Comparison of ENCODE assay signal across 3 cellular contexts in the genomic region with DNA sequence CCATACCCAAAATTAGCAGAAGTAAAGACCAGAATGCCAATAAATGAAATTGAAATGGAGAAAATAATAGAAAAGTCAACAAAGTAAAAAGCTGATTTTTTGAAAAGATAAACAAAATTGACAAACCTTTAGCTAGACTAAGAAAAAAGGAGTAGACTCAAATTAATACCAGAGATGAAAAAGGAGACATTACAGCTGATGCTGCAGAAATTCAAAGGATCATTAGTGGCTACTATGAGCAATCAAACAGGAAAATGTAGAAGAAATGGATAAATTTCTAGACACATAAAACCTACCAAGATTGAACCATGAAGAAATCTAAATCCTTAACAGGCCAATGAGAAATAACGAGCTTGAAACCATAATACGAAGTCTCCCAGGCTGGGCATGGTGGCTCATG.
TF ChIP-seq lines count a peak whose summit lies in the region.

No MANE protein-coding gene starts in this region.

TF ChIP-seq in HepG2, 621 proteins besides CTCF, POLR2A, EP300 and RAD21:
- TF ChIP-seq MAFK (conservative IDR thresholded peaks at IDR 0.05 in 1 of 2, IDR thresholded peaks at IDR 0.05 in 1 of 2; ENCODE audit: low read length in 2 of 2): peak; percentile 71
- no peak for TF ChIP-seq FOXA3 (CRISPR knock-in tag; IDR thresholded peaks at IDR 0.05)
- TF ChIP-seq ZFP91 (CRISPR knock-in tag; IDR thresholded peaks at IDR 0.05; ENCODE audit: borderline replicate concordance): no peak
- TF ChIP-seq HDAC2 (CRISPR knock-in tag; IDR thresholded peaks at IDR 0.05): no peak
- peak; percentile 38; the same call in 1 of the 2 replicates for TF ChIP-seq MAFF (IDR thresholded peaks at IDR 0.05; ENCODE audit: low read depth, low read length)
- TF ChIP-seq ZFP36L2 (CRISPR knock-in tag; IDR thresholded peaks at IDR 0.05): no peak
- TF ChIP-seq, protein P1, sequence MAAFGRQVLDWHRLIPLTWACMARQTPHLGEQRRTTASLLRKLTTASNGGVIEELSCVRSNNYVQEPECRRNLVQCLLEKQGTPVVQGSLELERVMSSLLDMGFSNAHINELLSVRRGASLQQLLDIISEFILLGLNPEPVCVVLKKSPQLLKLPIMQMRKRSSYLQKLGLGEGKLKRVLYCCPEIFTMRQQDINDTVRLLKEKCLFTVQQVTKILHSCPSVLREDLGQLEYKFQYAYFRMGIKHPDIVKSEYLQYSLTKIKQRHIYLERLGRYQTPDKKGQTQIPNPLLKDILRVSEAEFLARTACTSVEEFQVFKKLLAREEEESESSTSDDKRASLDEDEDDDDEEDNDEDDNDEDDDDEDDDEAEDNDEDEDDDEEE (CRISPR knock-in tag; IDR thresholded peaks at IDR 0.05): no peak

TF ChIP-seq in A549, 52 proteins besides CTCF, POLR2A, EP300 and RAD21:
- TF ChIP-seq MAFK (IDR thresholded peaks at IDR 0.05; ENCODE audit: partially characterized antibody) (peak; percentile 46), SREBF2 (IDR thresholded peaks at IDR 0.05) (no peak), NFE2L2 (conservative IDR thresholded peaks at IDR 0.05; ENCODE audit: low read length) (no peak)
TF ChIP-seq in A549: peak in this region for 1.

TF ChIP-seq in K562, 482 proteins besides CTCF, POLR2A, EP300 and RAD21:
- TF ChIP-seq RFX7 (CRISPR knock-in tag; IDR thresholded peaks at IDR 0.05) (no peak), U2AF2 (optimal IDR thresholded peaks at IDR 0.05; ENCODE audit: low read depth, low read length) (no peak), FIP1L1 (IDR thresholded peaks at IDR 0.05; ENCODE audit: low read depth, low read length, poor library complexity, severe bottlenecking) (no peak), ZNF41 (CRISPR knock-in tag; conservative IDR thresholded peaks at IDR 0.05) (no peak), MXD1 (CRISPR knock-in tag; IDR thresholded peaks at IDR 0.05; ENCODE audit: borderline replicate concordance, poor library complexity, severe bottlenecking) (no peak), MNT (conservative IDR thresholded peaks at IDR 0.05) (no peak), ZNF316 (IDR thresholded peaks at IDR 0.05) (peak; percentile 34; the same call in 1 of the 2 replicates), ZNF717 (CRISPR knock-in tag; IDR thresholded peaks at IDR 0.05) (no peak), HMG20A (CRISPR knock-in tag; conservative IDR thresholded peaks at IDR 0.05) (no peak)
